ENCODE assay signal across 1 cellular context in genomic region chr16:30040221-30040620, GRCh38.
A peak's percentile ranks its signal among the peaks of the same experiment; 100 is the strongest.
TF ChIP-seq lines count a peak whose summit lies in the region.

No MANE protein-coding gene starts in this region.

TF ChIP-seq in K562, 482 proteins besides CTCF, POLR2A, EP300 and RAD21:
- TF ChIP-seq ZEB2 (IDR thresholded peaks at IDR 0.05) (no peak), PKNOX1 (IDR thresholded peaks at IDR 0.05) (peak; percentile 42; the same call in 1 of the 2 replicates)
